In genomic region chr15:40847225-40847961, GRCh38 we compare ENCODE assay signal across 6 cellular contexts. TPM values are rescaled to one million over a fixed set of nuclear protein-coding genes. Genes with fewer than 3 reads are reported as not detected.
DNase-seq lines count a peak whose midpoint lies in the region; ATAC-seq and TF ChIP-seq lines count a peak whose summit lies in the region.

No MANE protein-coding gene starts in this region.

- TF ChIP-seq CTCF in A673 (conservative IDR thresholded peaks at IDR 0.05; ENCODE audit: low read depth, low read length) (no peak), GM20000 (IDR thresholded peaks at IDR 0.05; ENCODE audit: extremely low read depth, missing control alignments) (no peak)

- 48 to 54% methylated on average over 7 of the region's 7 CpGs for WGBS in esophagus, 2 donors

- H3K27me3 ChIP-seq in A673 (replicated peaks; ENCODE audit: insufficient read depth, low read depth, low read length, poor library complexity) (peaks cover 21% of the 10 kb centered on the region), esophagus (ENCODE audit: control insufficient read depth in 1 of 2, insufficient read depth in 2 of 2, low read length in 2 of 2) (no peaks in the 10 kb centered on the region)

- BruUV-seq in A673 (replicated peaks; lab: Mats Ljungman, UMichigan) = no TSS peak

- intact Hi-C loops in A673 (cut with micrococcal nuclease; ENCODE audit: unreplicated experiment) = no loop called here

- H3K9me3 ChIP-seq in A673 (ENCODE audit: low read depth, low read length, poor library complexity, severe bottlenecking) (no peaks in the 10 kb centered on the region), esophagus (ENCODE audit: control insufficient read depth in 2 of 2, insufficient read depth in 1 of 2, low read depth in 1 of 2, low read length in 1 of 2) (no peaks in the 10 kb centered on the region)

- CTCF ChIA-PET in A673 (lab: Charles Lee) = interaction anchor here (1.4 kb wide), 1 partner anchor 11 kb away, joined by 5 read pairs; no protein-coding TSS in a partner anchor

- H3K27ac ChIP-seq in A673 (ENCODE audit: low read depth, low read length, poor library complexity, severe bottlenecking) (no peak overlapping the region), esophagus (ENCODE audit: low read depth in 2 of 2, low read length in 1 of 2) (peak overlapping the region; percentile 94 to 97), substantia nigra (ENCODE audit: low read depth, low read length, poor library complexity, severe bottlenecking) (no peak overlapping the region)

- DNase-seq in A673 (ENCODE audit: low spot score) (peak; percentile 62), GM20000 (ENCODE audit: low spot score) (peak; percentile 81), NCI-H526 (lab: John Stamatoyannopoulos, UW) (peak; percentile 79 to 87), substantia nigra (lab: John Stamatoyannopoulos, UW) (peak in 25 of 49 donors; percentile 1 to 53 (median 15))

- no peak for ATAC-seq in GM21576 (IDR thresholded peaks at IDR 0.05; ENCODE audit: unreplicated experiment)

- H3K36me3 ChIP-seq in A673 (ENCODE audit: insufficient read depth, low read length, poor library complexity, severe bottlenecking) (no peaks in the 10 kb centered on the region), esophagus (ENCODE audit: control insufficient read depth in 2 of 2, insufficient read depth in 2 of 2, low read length in 1 of 2) (peaks cover 0 to 9% of the 10 kb centered on the region in 2 donors)

- no peak overlapping the region for H3K4me3 ChIP-seq in A673 (ENCODE audit: low read depth, low read length, poor library complexity, severe bottlenecking)
- H3K4me3 ChIP-seq in esophagus (ENCODE audit: low read depth in 1 of 2, low read length in 2 of 2) = peak overlapping the region; percentile 49 to 72

- peaks cover 3% of the 10 kb centered on the region for H3K4me1 ChIP-seq in A673 (ENCODE audit: insufficient read depth, low read length, poor library complexity, severe bottlenecking)
- H3K4me1 ChIP-seq in esophagus (ENCODE audit: control insufficient read depth in 2 of 2, insufficient read depth in 2 of 2, low read length in 1 of 2) = peaks cover 8 to 22% of the 10 kb centered on the region in 2 donors

- POLR2A ChIA-PET in A673 (lab: Charles Lee; ENCODE audit: low non-redundant PET) = interaction anchor here (0.5 kb wide), 1 partner anchor 10 kb away, joined by 5 read pairs; no protein-coding TSS in a partner anchor

RNA-seq across cellular contexts. Expression of gene SPINT1, which starts 3.5 kb away (rescaled TPM):
- 1.9 and 3.3 TPM in 2 replicates for total RNA-seq in A673 (2021)
- 100 to 1,000 TPM; 161 to 191 TPM for polyA plus RNA-seq in esophagus

RNA-seq across cellular contexts. Expression of gene PPP1R14D, which starts 18.9 kb away (rescaled TPM):
- total RNA-seq in A673 (2021) = not detected in 2 replicates
- under 1 TPM; 0.21 to 0.37 TPM for polyA plus RNA-seq in esophagus

RNA-seq across cellular contexts. Expression of gene RHOV, which starts 26.6 kb away (rescaled TPM):
- total RNA-seq in A673 (2021) = 1.6 TPM in 2 replicates
- 100 to 1,000 TPM; 137 to 138 TPM for polyA plus RNA-seq in esophagus

RNA-seq across cellular contexts. Expression of gene DNAJC17, which starts 40.1 kb away (rescaled TPM):
- 34.5 and 37.1 TPM in 2 replicates for total RNA-seq in A673 (2021)
- polyA plus RNA-seq in esophagus = 10 to 100 TPM; 51.3 to 88.1 TPM

RNA-seq across cellular contexts. Expression of gene ZFYVE19, which starts 40.5 kb away (rescaled TPM):
- 26.4 and 27.1 TPM in 2 replicates for total RNA-seq in A673 (2021)
- 10 to 100 TPM; 22.5 to 45.5 TPM for polyA plus RNA-seq in esophagus

Comparison
In these comparisons a context has a peak if more than half of its experiments do, and no peak if none do; other contexts are left out.
1. DNase-seq: peak in every context shown above with its lines; median percentile 83 in NCI-H526; 81 in GM20000; 62 in A673; 15 in substantia nigra.
2. H3K27ac ChIP-seq: peak in esophagus (2 of 2); none in A673 (single experiment) and substantia nigra (single experiment).